ENCODE assay signal across 22 cellular contexts in the genomic region with DNA sequence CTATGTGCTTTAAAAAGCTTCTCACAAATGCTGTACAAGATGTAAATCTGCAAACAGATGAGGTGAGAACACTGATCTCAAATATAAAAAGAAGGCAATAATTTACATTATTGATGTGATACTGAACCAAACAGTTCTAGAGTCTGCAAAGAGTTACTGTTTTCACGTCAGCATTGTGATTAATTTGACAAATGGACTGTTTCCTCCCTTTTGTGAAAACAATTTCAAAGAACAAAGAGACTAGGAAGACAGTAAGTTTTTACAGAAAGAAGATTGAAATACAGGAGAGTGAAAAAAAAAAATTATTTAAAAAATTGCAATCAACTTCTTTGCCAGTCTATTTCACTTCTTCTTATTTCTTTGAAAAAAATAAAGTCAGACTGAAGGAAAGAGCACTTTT.
"Had no signal": no experiment of that assay in that cellular context is flagged by ENCODE, and none has a peak within 500 bp of the region (broad histone marks: within the 10 kb centered on the region; RNA-seq: fewer than 3 reads in every experiment).

No MANE protein-coding gene starts in this region.

- H3K4me3 Mint-ChIP-seq: endodermal cell; mesothelial cell of epicardium; natural killer cell treated with Interleukin-12 subunit alpha and Interleukin-12 subunit beta and Interleukin-15 and Interleukin-18, amount 100 ng/mL, for 72 hours; stimulated activated memory B cell treated with anti-CD40 and anti-IgM and Interleukin-4, amounts not matched to agents 10 μg/mL and 1 μg/mL and 100 μg/mL, for 72 hours; stimulated activated naive CD8-positive, alpha-beta T cell treated with anti-CD3 and anti-CD28 coated beads, Interleukin-15, Interleukin-2, amounts not matched to agents 100 ng/mL and 50 ng/mL, for 24 hours had no signal

- H3K4me3 ChIP-seq: heart left ventricle, psoas muscle, spleen, tibial artery, upper lobe of left lung, uterus had no signal

- DNase-seq: effector CD4-positive, alpha-beta T cell; endodermal cell; heart left ventricle; hippocampal formation; psoas muscle; retina; spleen; stimulated activated CD4-positive, alpha-beta T cell treated with anti-CD3 and anti-CD28 coated beads, Interleukin-15, amount 100 ng/mL, for 24 hours; stimulated activated CD4-positive, alpha-beta T cell treated with anti-CD3 and anti-CD28 coated beads, Interleukin-1b, Interleukin-23, amount 100 ng/mL, for 48 hours; stimulated activated CD4-positive, alpha-beta T cell treated with anti-CD3 and anti-CD28 coated beads, Interleukin-4, amount 100 ng/mL, for 24 hours; tibial artery; upper lobe of left lung; uterus had no signal

- H3K27me3 ChIP-seq: heart left ventricle, neutrophil, spleen, tibial artery, upper lobe of left lung, uterus had no signal

- H3K27me3 Mint-ChIP-seq: natural killer cell treated with Interleukin-12 subunit alpha and Interleukin-12 subunit beta and Interleukin-15 and Interleukin-18, amount 100 ng/mL, for 72 hours; stimulated activated memory B cell treated with anti-CD40 and anti-IgM and Interleukin-4, amounts not matched to agents 10 μg/mL and 1 μg/mL and 100 μg/mL, for 72 hours; stimulated activated naive CD8-positive, alpha-beta T cell treated with anti-CD3 and anti-CD28 coated beads, Interleukin-15, Interleukin-2, amounts not matched to agents 100 ng/mL and 50 ng/mL, for 24 hours had no signal

- H3K27ac Mint-ChIP-seq: endodermal cell; mesothelial cell of epicardium; stimulated activated memory B cell treated with anti-CD40 and anti-IgM and Interleukin-4, amounts not matched to agents 10 μg/mL and 1 μg/mL and 100 μg/mL, for 72 hours; stimulated activated naive CD8-positive, alpha-beta T cell treated with anti-CD3 and anti-CD28 coated beads, Interleukin-15, Interleukin-2, amounts not matched to agents 100 ng/mL and 50 ng/mL, for 24 hours had no signal

- FAIRE-seq: colon had no signal

- H3K9me3 Mint-ChIP-seq: endodermal cell; mesothelial cell of epicardium; natural killer cell treated with Interleukin-12 subunit alpha and Interleukin-12 subunit beta and Interleukin-15 and Interleukin-18, amount 100 ng/mL, for 72 hours; stimulated activated memory B cell treated with anti-CD40 and anti-IgM and Interleukin-4, amounts not matched to agents 10 μg/mL and 1 μg/mL and 100 μg/mL, for 72 hours; stimulated activated naive CD8-positive, alpha-beta T cell treated with anti-CD3 and anti-CD28 coated beads, Interleukin-15, Interleukin-2, amounts not matched to agents 100 ng/mL and 50 ng/mL, for 24 hours had no signal

- H3K27ac ChIP-seq: neutrophil, psoas muscle, spleen, upper lobe of left lung had no signal

- H3K36me3 ChIP-seq: uterus had no signal

- H3K9me3 ChIP-seq: heart left ventricle, neutrophil, psoas muscle, spleen, tibial artery, upper lobe of left lung, uterus had no signal

- ATAC-seq: esophagus mucosa; left lobe of liver; natural killer cell treated with Interleukin-12 subunit alpha and Interleukin-12 subunit beta and Interleukin-15 and Interleukin-18, amount 100 ng/mL, for 72 hours; psoas muscle; sciatic nerve; stimulated activated memory B cell treated with anti-CD40 and anti-IgM and Interleukin-4, amounts not matched to agents 10 μg/mL and 1 μg/mL and 100 μg/mL, for 72 hours had no signal

- H3K36me3 Mint-ChIP-seq: mesothelial cell of epicardium had no signal
